In genomic region chr7:23524473-23524872, GRCh38 we compare ENCODE assay signal across 17 cellular contexts. TPM values are rescaled to one million over a fixed set of nuclear protein-coding genes. Genes with fewer than 3 reads are reported as not detected.
DNase-seq lines count a peak whose midpoint lies in the region; ATAC-seq, FAIRE-seq and TF ChIP-seq lines count a peak whose summit lies in the region.
"Had no signal": no experiment of that assay in that cellular context is flagged by ENCODE, and none has a peak within 500 bp of the region (broad histone marks: within the 10 kb centered on the region; RNA-seq: fewer than 3 reads in every experiment).

No MANE protein-coding gene starts in this region.

- DNase-seq in HepG2 (ENCODE audit: low spot score) (no peak), right lobe of liver (no peak), RWPE1 (ENCODE audit: low spot score) (no peak), superior temporal gyrus (ENCODE audit: extremely low spot score) (no peak)
- no peak for DNase-seq in central memory CD8-positive, alpha-beta T cell (ENCODE audit: low spot score in 2 of 2)
- DNase-seq: amniotic stem cell; effector CD4-positive, alpha-beta T cell; NCI-H2029 treated with DMSO at 0.1 percent for 48 hours; NCI-H524; nucleus accumbens; stimulated activated CD4-positive, alpha-beta T cell treated with anti-CD3 and anti-CD28 coated beads, Interleukin-15, amount 100 ng/mL, for 24 hours; stimulated activated naive CD4-positive, alpha-beta T cell treated with Interleukin-2 at 50 U/mL for 16 hours had no signal

- ATAC-seq in HepG2 (no peak), right lobe of liver (no peak), HG02870 (IDR thresholded peaks at IDR 0.05; ENCODE audit: unreplicated experiment) (no peak), HG03097 (IDR thresholded peaks at IDR 0.05; ENCODE audit: low FRiP score, unreplicated experiment) (no peak)
- ATAC-seq in central memory CD8-positive, alpha-beta T cell (replicated peaks; ENCODE audit: extremely low read depth, poor library complexity, severe bottlenecking): peak; percentile 35
- ATAC-seq: left lobe of liver had no signal

- H3K4me1 Mint-ChIP-seq in central memory CD8-positive, alpha-beta T cell: peaks cover 78% of the 10 kb centered on the region

- in situ Hi-C loops in HepG2 (cut with HindIII; ENCODE audit: extremely low pct_ligation_motif_present, low pct_unique_long_range_greater_than_20kb): loop anchor here (10.0 kb wide), 1 partner anchor 250 kb away; no protein-coding TSS in a partner anchor

- no peaks in the 10 kb centered on the region for H3K27me3 ChIP-seq in HepG2 (ENCODE audit: control insufficient read depth in 1 of 2, insufficient read depth in 2 of 2, low read length in 2 of 2)
- H3K27me3 ChIP-seq in right lobe of liver: no peaks in the 10 kb centered on the region
- H3K27me3 ChIP-seq: right atrium auricular region had no signal

- no peak overlapping the region for H3K9ac ChIP-seq in HepG2 (ENCODE audit: insufficient read depth, low read depth, low read length)

- 91% methylated on average over 7 of the region's 7 CpGs for WGBS in HepG2 (ENCODE audit: low lambda C conversion rate)
- 96% methylated on average over 6 of the region's 7 CpGs for WGBS in right lobe of liver (ENCODE audit: insufficient coverage, low coverage, low lambda C conversion rate, missing lambda C conversion rate)

- no peak overlapping the region for H3K27ac Mint-ChIP-seq in central memory CD8-positive, alpha-beta T cell (ENCODE audit: low read depth)

- CTCF ChIA-PET in HepG2 (lab: Yijun Ruan, JAX; ENCODE audit: low intra/inter-chr PET ratio, low total read pairs): no interaction called here
- CTCF ChIA-PET in RWPE1 (lab: Yijun Ruan, JAX): no interaction called here

- TF ChIP-seq EP300 in HepG2 (IDR thresholded peaks at IDR 0.05; ENCODE audit: low read depth in 2 of 2, low read length in 2 of 2): no peak
- no peak for TF ChIP-seq EP300 in HepG2 (CRISPR knock-in tag; IDR thresholded peaks at IDR 0.05; ENCODE audit: borderline replicate concordance)

- no peak overlapping the region for H2AFZ ChIP-seq in HepG2 (ENCODE audit: low read length)

- H3K4me3 Mint-ChIP-seq in central memory CD8-positive, alpha-beta T cell: peak overlapping the region; percentile 34

- H3K79me2 ChIP-seq in HepG2 (ENCODE audit: insufficient read depth, low read length): peaks cover 98% of the 10 kb centered on the region

- TF ChIP-seq POLR2A in HepG2 (IDR thresholded peaks at IDR 0.05; ENCODE audit: insufficient read depth in 1 of 2, low read depth in 2 of 2, low read length in 2 of 2): no peak
- TF ChIP-seq POLR2A in right lobe of liver (IDR thresholded peaks at IDR 0.05): no peak

- no peak for FAIRE-seq in HepG2 (lab: Jason Lieb, UNC)

- H3K9me3 Mint-ChIP-seq in central memory CD8-positive, alpha-beta T cell: no peaks in the 10 kb centered on the region

- no peak for TF ChIP-seq RAD21 in HepG2 (CRISPR knock-in tag; IDR thresholded peaks at IDR 0.05)

- H3K4me3 ChIP-seq in HepG2 (replicated peaks in 1 of 3; ENCODE audit: insufficient read depth in 1 of 3, low read depth in 2 of 3, low read length in 3 of 3) (no peak overlapping the region), right lobe of liver (no peak overlapping the region)
- H3K4me3 ChIP-seq: right atrium auricular region had no signal

- H3K4me2 ChIP-seq in HepG2 (ENCODE audit: low read depth, low read length): no peak overlapping the region

- no TSS peak for BruUV-seq in HepG2 (replicated peaks; lab: Mats Ljungman, UMichigan)

- peaks cover 68% of the 10 kb centered on the region for H3K4me1 ChIP-seq in HepG2 (ENCODE audit: insufficient read depth, low read length)
- peaks cover 0 to 32% (median 16%) of the 10 kb centered on the region in 4 donors for H3K4me1 ChIP-seq in right lobe of liver

- H3K9me3 ChIP-seq in HepG2 (ENCODE audit: low read length) (no peaks in the 10 kb centered on the region), right lobe of liver (no peaks in the 10 kb centered on the region)
- H3K9me3 ChIP-seq: right atrium auricular region had no signal

- H3K36me3 ChIP-seq in HepG2 (replicated peaks in 1 of 2; ENCODE audit: control insufficient read depth in 1 of 2, insufficient read depth in 2 of 2, low read length in 2 of 2): peaks cover 6 to 23% of the 10 kb centered on the region in 2 experiments
- peaks cover 0 to 24% (median 7%) of the 10 kb centered on the region in 4 donors for H3K36me3 ChIP-seq in right lobe of liver

- peaks cover 95% of the 10 kb centered on the region for H4K20me1 ChIP-seq in HepG2 (ENCODE audit: insufficient read depth, low read length)

- no peaks in the 10 kb centered on the region for H3K27me3 Mint-ChIP-seq in central memory CD8-positive, alpha-beta T cell

- H3K27ac ChIP-seq in HepG2 (ENCODE audit: extremely low read length, insufficient read depth, low read length): no peak overlapping the region
- H3K27ac ChIP-seq in right lobe of liver: no peak overlapping the region
- H3K27ac ChIP-seq in RWPE1: peak overlapping the region; percentile 26; the same call in 1 of the 2 replicates
- H3K27ac ChIP-seq: HL-60, right atrium auricular region had no signal

- peaks cover 54% of the 10 kb centered on the region for H3K36me3 Mint-ChIP-seq in central memory CD8-positive, alpha-beta T cell (ENCODE audit: insufficient read depth)

- intact Hi-C loops in HepG2 (cut with micrococcal nuclease; ENCODE audit: unreplicated experiment) (no loop called here), right lobe of liver (cut with DNase I) (no loop called here)

- TF ChIP-seq CTCF in HepG2 (CRISPR knock-in tag; IDR thresholded peaks at IDR 0.05) (no peak), right lobe of liver (IDR thresholded peaks at IDR 0.05) (no peak), RWPE1 (conservative IDR thresholded peaks at IDR 0.05; ENCODE audit: low read depth) (no peak)

- POLR2A ChIA-PET in HepG2 (lab: Yijun Ruan, JAX) (interaction anchor here (0.8 to 1.2 kb wide), 2 partner anchors 15 to 225 kb away, joined by 3 read pairs; partner anchors contain the start of gene MALSU1), RWPE1 (lab: Yijun Ruan, JAX; ENCODE audit: low non-redundant PET) (no interaction called here)

RNA-seq across cellular contexts. Expression of gene TRA2A, which starts 7.3 kb away (rescaled TPM):
- total RNA-seq in HepG2 (2016; rRNA removed; fragmentation: Illumina TruSeq; extraction: Trizol) (39.1 and 52.7 TPM in 2 replicates), right lobe of liver (10 to 100 TPM; 11.1 to 34.9 (median 24.7) TPM)
- total RNA-seq in HepG2 (2016; cell fraction: cytosol; rRNA removed; fragmentation: Illumina TruSeq; extraction: Trizol; ENCODE audit: low read depth): 9.7 and 11.8 TPM in 2 replicates
- 42.4 and 53.4 TPM in 2 replicates for total RNA-seq in HepG2 (2016; cell fraction: insoluble cytoplasmic fraction; rRNA removed; fragmentation: Illumina TruSeq; extraction: Trizol)
- 18.1 and 19.9 TPM in 2 replicates for total RNA-seq in HepG2 (2016; cell fraction: membrane; rRNA removed; fragmentation: Illumina TruSeq; extraction: Trizol)
- total RNA-seq in HepG2 (2016; cell fraction: nucleus; rRNA removed; fragmentation: Illumina TruSeq; extraction: Trizol): 58.6 and 59.9 TPM in 2 replicates
- 38.5 and 41.6 TPM in 2 replicates for polyA plus RNA-seq in HepG2 (2011; rRNA removed)
- 17.7 and 19.0 TPM in 2 replicates for polyA plus RNA-seq in HepG2 (2011; cell fraction: cytosol; rRNA removed)
- polyA plus RNA-seq in HepG2 (2011; cell fraction: nucleus; rRNA removed): 52.2 and 74.4 TPM in 2 replicates
- polyA plus RNA-seq in HepG2 (2012): 22.3 and 41.5 TPM in 2 replicates
- polyA plus RNA-seq in HepG2 (2016; cell fraction: cytosol; fragmentation: Illumina TruSeq; extraction: Trizol; ENCODE audit: low read depth): 11.2 and 11.6 TPM in 2 replicates
- 117 and 127 TPM in 2 replicates for polyA plus RNA-seq in HepG2 (2016; cell fraction: insoluble cytoplasmic fraction; fragmentation: Illumina TruSeq; extraction: Trizol; ENCODE audit: low read depth)
- 23.2 and 23.3 TPM in 2 replicates for polyA plus RNA-seq in HepG2 (2016; cell fraction: membrane; fragmentation: Illumina TruSeq; extraction: Trizol; ENCODE audit: low read depth)
- 182 and 185 TPM in 2 replicates for polyA plus RNA-seq in HepG2 (2016; cell fraction: nucleus; fragmentation: Illumina TruSeq; extraction: Trizol; ENCODE audit: insufficient read depth, low read depth)
- polyA minus RNA-seq in HepG2 (2011; rRNA and poly(A)+ RNA removed; ENCODE audit: low replicate concordance): 28.3 and 56.1 TPM in 2 replicates
- 14.5 and 23.9 TPM in 2 replicates for polyA minus RNA-seq in HepG2 (2011; cell fraction: cytosol; rRNA and poly(A)+ RNA removed)
- polyA minus RNA-seq in HepG2 (2011; cell fraction: nucleus; rRNA and poly(A)+ RNA removed): 117 and 142 TPM in 2 replicates

RNA-seq across cellular contexts. Expression of gene IGF2BP3, which starts 54.2 kb away (rescaled TPM):
- total RNA-seq in HepG2 (2016; rRNA removed; fragmentation: Illumina TruSeq; extraction: Trizol): 37.7 and 51.2 TPM in 2 replicates
- 71.8 and 87.5 TPM in 2 replicates for total RNA-seq in HepG2 (2016; cell fraction: cytosol; rRNA removed; fragmentation: Illumina TruSeq; extraction: Trizol; ENCODE audit: low read depth)
- 37.5 and 48.2 TPM in 2 replicates for total RNA-seq in HepG2 (2016; cell fraction: insoluble cytoplasmic fraction; rRNA removed; fragmentation: Illumina TruSeq; extraction: Trizol)
- 36.5 and 37.4 TPM in 2 replicates for total RNA-seq in HepG2 (2016; cell fraction: membrane; rRNA removed; fragmentation: Illumina TruSeq; extraction: Trizol)
- total RNA-seq in HepG2 (2016; cell fraction: nucleus; rRNA removed; fragmentation: Illumina TruSeq; extraction: Trizol): 54.6 and 65.1 TPM in 2 replicates
- polyA plus RNA-seq in HepG2 (2011; rRNA removed): 33.5 and 39.5 TPM in 2 replicates
- polyA plus RNA-seq in HepG2 (2011; cell fraction: cytosol; rRNA removed): 28.4 and 31.3 TPM in 2 replicates
- polyA plus RNA-seq in HepG2 (2011; cell fraction: nucleus; rRNA removed): 39.8 and 40.6 TPM in 2 replicates
- polyA plus RNA-seq in HepG2 (2012): 30.9 and 39.1 TPM in 2 replicates
- 4.7 and 5.5 TPM in 2 replicates for polyA plus RNA-seq in HepG2 (2016; cell fraction: cytosol; fragmentation: Illumina TruSeq; extraction: Trizol; ENCODE audit: low read depth)
- 55.0 and 58.1 TPM in 2 replicates for polyA plus RNA-seq in HepG2 (2016; cell fraction: insoluble cytoplasmic fraction; fragmentation: Illumina TruSeq; extraction: Trizol; ENCODE audit: low read depth)
- 15.7 and 16.9 TPM in 2 replicates for polyA plus RNA-seq in HepG2 (2016; cell fraction: membrane; fragmentation: Illumina TruSeq; extraction: Trizol; ENCODE audit: low read depth)
- 65.0 and 67.9 TPM in 2 replicates for polyA plus RNA-seq in HepG2 (2016; cell fraction: nucleus; fragmentation: Illumina TruSeq; extraction: Trizol; ENCODE audit: insufficient read depth, low read depth)
- polyA minus RNA-seq in HepG2 (2011; rRNA and poly(A)+ RNA removed; ENCODE audit: low replicate concordance): 53.1 and 80.7 TPM in 2 replicates
- 52.8 and 73.7 TPM in 2 replicates for polyA minus RNA-seq in HepG2 (2011; cell fraction: cytosol; rRNA and poly(A)+ RNA removed)
- 108 and 117 TPM in 2 replicates for polyA minus RNA-seq in HepG2 (2011; cell fraction: nucleus; rRNA and poly(A)+ RNA removed)
- under 1 TPM in 5 of 6 experiments, not detected in 1; 0.12 to 0.64 (median 0.19) TPM for total RNA-seq in right lobe of liver
- total RNA-seq: right atrium auricular region had no signal

Comparison
In these comparisons a context has a peak if more than half of its experiments do, and no peak if none do; other contexts are left out.
1. RNA of gene IGF2BP3, which starts 54.2 kb away (total RNA-seq): 36.5 to 87.5 TPM in HepG2; 0.12 to 0.64 TPM in right lobe of liver; every median in the first group is over 10 times any median in the second.